In genomic region chr13:100440756-100441421, GRCh38 we compare ENCODE assay signal across 17 cellular contexts.
DNase-seq lines count a peak whose midpoint lies in the region; ATAC-seq and TF ChIP-seq lines count a peak whose summit lies in the region.
"Had no signal": no experiment of that assay in that cellular context is flagged by ENCODE, and none has a peak within 500 bp of the region (broad histone marks: within the 10 kb centered on the region; RNA-seq: fewer than 3 reads in every experiment).

No MANE protein-coding gene starts in this region.

- H3K9me3 Mint-ChIP-seq in endodermal cell = no peaks in the 10 kb centered on the region
- no peaks in the 10 kb centered on the region for H3K9me3 Mint-ChIP-seq in activated CD4-positive, alpha-beta memory T cell treated with anti-CD3 and anti-CD28 coated beads, Interleukin-2, amount 10 ng/mL, durations not matched to agents 7 days and 5 days
- H3K9me3 Mint-ChIP-seq: activated CD8-positive, alpha-beta T cell treated with anti-CD3 and anti-CD28 coated beads for 36 hours; activated naive CD4-positive, alpha-beta T cell treated with anti-CD3 and anti-CD28 coated beads, Interleukin-2, amount 10 ng/mL, durations not matched to agents 7 days and 5 days; CD4-positive, alpha-beta memory T cell had no signal

- H3K27ac Mint-ChIP-seq in endodermal cell = peak overlapping the region; percentile 45
- H3K27ac Mint-ChIP-seq in activated CD4-positive, alpha-beta memory T cell treated with anti-CD3 and anti-CD28 coated beads, Interleukin-2, amount 10 ng/mL, durations not matched to agents 7 days and 5 days = no peak overlapping the region
- H3K27ac Mint-ChIP-seq: activated CD8-positive, alpha-beta T cell treated with anti-CD3 and anti-CD28 coated beads for 36 hours; activated naive CD4-positive, alpha-beta T cell treated with anti-CD3 and anti-CD28 coated beads, Interleukin-2, amount 10 ng/mL, durations not matched to agents 7 days and 5 days; CD4-positive, alpha-beta memory T cell; T-helper 1 cell treated with Interleukin-12 subunit alpha and Interleukin-12 subunit beta and Interleukin-4 antibody, amounts not matched to agents 30 μg/mL and 1 μg/mL, for 36 hours had no signal

- H3K4me3 Mint-ChIP-seq in endodermal cell = no peak overlapping the region
- H3K4me3 Mint-ChIP-seq in activated CD4-positive, alpha-beta memory T cell treated with anti-CD3 and anti-CD28 coated beads, Interleukin-2, amount 10 ng/mL, durations not matched to agents 7 days and 5 days = no peak overlapping the region
- H3K4me3 Mint-ChIP-seq: activated CD8-positive, alpha-beta T cell treated with anti-CD3 and anti-CD28 coated beads for 36 hours; activated naive CD4-positive, alpha-beta T cell treated with anti-CD3 and anti-CD28 coated beads, Interleukin-2, amount 10 ng/mL, durations not matched to agents 7 days and 5 days; CD4-positive, alpha-beta memory T cell; T-helper 1 cell treated with Interleukin-12 subunit alpha and Interleukin-12 subunit beta and Interleukin-4 antibody, amounts not matched to agents 30 μg/mL and 1 μg/mL, for 36 hours had no signal

- peaks cover 4% of the 10 kb centered on the region for H3K36me3 Mint-ChIP-seq in endodermal cell (ENCODE audit: low read depth)
- H3K36me3 Mint-ChIP-seq in activated CD4-positive, alpha-beta memory T cell treated with anti-CD3 and anti-CD28 coated beads, Interleukin-2, amount 10 ng/mL, durations not matched to agents 7 days and 5 days (ENCODE audit: low read depth) = peaks cover 2% of the 10 kb centered on the region
- H3K36me3 Mint-ChIP-seq: activated naive CD4-positive, alpha-beta T cell treated with anti-CD3 and anti-CD28 coated beads, Interleukin-2, amount 10 ng/mL, durations not matched to agents 7 days and 5 days had no signal

- peaks cover 7% of the 10 kb centered on the region for H3K36me3 ChIP-seq in endodermal cell (ENCODE audit: control insufficient read depth, insufficient read depth, low read length)
- peaks cover 3% of the 10 kb centered on the region for H3K36me3 ChIP-seq in mesodermal cell (ENCODE audit: control insufficient read depth, insufficient read depth, low read length)
- H3K36me3 ChIP-seq: prostate gland had no signal

- H3K9ac ChIP-seq in endodermal cell (ENCODE audit: extremely low read depth, low read length, poor library complexity, severe bottlenecking) = no peak overlapping the region

- no peak for ATAC-seq in GM21447 (IDR thresholded peaks at IDR 0.05; ENCODE audit: unreplicated experiment)
- ATAC-seq: activated CD8-positive, alpha-beta T cell treated with anti-CD3 and anti-CD28 coated beads for 36 hours had no signal

- H3K27ac ChIP-seq in endodermal cell (ENCODE audit: low read depth, low read length) = peak overlapping the region; percentile 42
- peak overlapping the region; percentile 46 for H3K27ac ChIP-seq in mesodermal cell (ENCODE audit: low read depth, low read length, severe bottlenecking)
- H3K27ac ChIP-seq: prostate gland, testis had no signal

- H3K9me3 ChIP-seq in endodermal cell (ENCODE audit: control insufficient read depth, low read length) (no peaks in the 10 kb centered on the region), mesodermal cell (ENCODE audit: control insufficient read depth, low read length) (no peaks in the 10 kb centered on the region)
- H3K9me3 ChIP-seq: prostate gland, testis had no signal

- DNase-seq in AG20443 (ENCODE audit: low spot score) = peak; percentile 33
- DNase-seq in LHCN-M2 (ENCODE audit: low read depth) = peak; percentile 70
- no peak for DNase-seq in endodermal cell
- no peak for DNase-seq in NCI-H1694 treated with DMSO at 0.1 percent for 48 hours (lab: John Stamatoyannopoulos, UW)
- DNase-seq in amygdala (lab: John Stamatoyannopoulos, UW) = no peak
- no peak for DNase-seq in activated CD4-positive, alpha-beta memory T cell treated with anti-CD3 and anti-CD28 coated beads, Interleukin-2, amount 10 ng/mL, durations not matched to agents 7 days and 5 days
- DNase-seq: activated CD8-positive, alpha-beta T cell treated with anti-CD3 and anti-CD28 coated beads for 36 hours; activated naive CD4-positive, alpha-beta T cell treated with anti-CD3 and anti-CD28 coated beads, Interleukin-2, amount 10 ng/mL, durations not matched to agents 7 days and 5 days; CD4-positive, alpha-beta memory T cell; kidney; NCI-H1417; NK-92 treated with Interleukin-12 subunit alpha and Interleukin-12 subunit beta, amount 100 ng/mL, for 24 hours; testis had no signal

- no peaks in the 10 kb centered on the region for H3K27me3 Mint-ChIP-seq in endodermal cell (ENCODE audit: insufficient read depth)
- no peaks in the 10 kb centered on the region for H3K27me3 Mint-ChIP-seq in activated CD4-positive, alpha-beta memory T cell treated with anti-CD3 and anti-CD28 coated beads, Interleukin-2, amount 10 ng/mL, durations not matched to agents 7 days and 5 days
- H3K27me3 Mint-ChIP-seq: activated CD8-positive, alpha-beta T cell treated with anti-CD3 and anti-CD28 coated beads for 36 hours; activated naive CD4-positive, alpha-beta T cell treated with anti-CD3 and anti-CD28 coated beads, Interleukin-2, amount 10 ng/mL, durations not matched to agents 7 days and 5 days; CD4-positive, alpha-beta memory T cell had no signal

- POLR2A ChIA-PET in activated CD4-positive, alpha-beta memory T cell treated with anti-CD3 and anti-CD28 coated beads, Interleukin-2, amount 10 ng/mL, durations not matched to agents 7 days and 5 days (lab: Charles Lee) = no interaction called here

- peaks cover 25% of the 10 kb centered on the region for H3K4me1 Mint-ChIP-seq in endodermal cell
- H3K4me1 Mint-ChIP-seq in activated CD4-positive, alpha-beta memory T cell treated with anti-CD3 and anti-CD28 coated beads, Interleukin-2, amount 10 ng/mL, durations not matched to agents 7 days and 5 days = peaks cover 3% of the 10 kb centered on the region
- H3K4me1 Mint-ChIP-seq: activated naive CD4-positive, alpha-beta T cell treated with anti-CD3 and anti-CD28 coated beads, Interleukin-2, amount 10 ng/mL, durations not matched to agents 7 days and 5 days; CD4-positive, alpha-beta memory T cell had no signal

- H3K27me3 ChIP-seq in endodermal cell (ENCODE audit: control insufficient read depth, insufficient read depth, low read length, poor library complexity, severe bottlenecking) = no peaks in the 10 kb centered on the region
- H3K27me3 ChIP-seq: testis had no signal

- H3K4me1 ChIP-seq in endodermal cell (ENCODE audit: control insufficient read depth, insufficient read depth, low read length) (peaks cover 7% of the 10 kb centered on the region), mesodermal cell (ENCODE audit: control insufficient read depth, insufficient read depth, low read length, poor library complexity, severe bottlenecking) (peaks cover 4% of the 10 kb centered on the region)
- H3K4me1 ChIP-seq: prostate gland had no signal

- CTCF ChIA-PET in activated CD4-positive, alpha-beta memory T cell treated with anti-CD3 and anti-CD28 coated beads, Interleukin-2, amount 10 ng/mL, durations not matched to agents 7 days and 5 days (lab: Charles Lee) = no interaction called here

- 83% methylated on average over 1 of the region's 4 CpGs; no CpG with 5 or more reads in 1 of the 2 experiments for WGBS in endodermal cell (ENCODE audit: insufficient coverage in 1 of 2, insufficient read length in 1 of 2), 2 experiments
- WGBS in mesodermal cell (ENCODE audit: insufficient coverage in 2 of 2), 2 experiments = no CpG with 5 or more reads among the region's 4 CpGs

- H3K4me3 ChIP-seq in endodermal cell (ENCODE audit: low read length) (no peak overlapping the region), mesodermal cell (ENCODE audit: extremely low read depth, insufficient read depth, low read length, poor library complexity, severe bottlenecking) (no peak overlapping the region)
- H3K4me3 ChIP-seq: prostate gland, testis had no signal

- no peak for TF ChIP-seq CTCF in endodermal cell (conservative IDR thresholded peaks at IDR 0.05)

Comparison
In these comparisons a context has a peak if more than half of its experiments do, and no peak if none do; other contexts are left out.
1. DNase-seq: peak in AG20443 (single experiment) and LHCN-M2 (single experiment); none in endodermal cell (single experiment), NCI-H1694 treated with DMSO at 0.1 percent for 48 hours (single experiment), amygdala (0 of 56) and activated CD4-positive, alpha-beta memory T cell treated with anti-CD3 and anti-CD28 coated beads, Interleukin-2, amount 10 ng/mL, durations not matched to agents 7 days and 5 days (single experiment).